ENCODE assay signal across 9 cellular contexts in the genomic region with DNA sequence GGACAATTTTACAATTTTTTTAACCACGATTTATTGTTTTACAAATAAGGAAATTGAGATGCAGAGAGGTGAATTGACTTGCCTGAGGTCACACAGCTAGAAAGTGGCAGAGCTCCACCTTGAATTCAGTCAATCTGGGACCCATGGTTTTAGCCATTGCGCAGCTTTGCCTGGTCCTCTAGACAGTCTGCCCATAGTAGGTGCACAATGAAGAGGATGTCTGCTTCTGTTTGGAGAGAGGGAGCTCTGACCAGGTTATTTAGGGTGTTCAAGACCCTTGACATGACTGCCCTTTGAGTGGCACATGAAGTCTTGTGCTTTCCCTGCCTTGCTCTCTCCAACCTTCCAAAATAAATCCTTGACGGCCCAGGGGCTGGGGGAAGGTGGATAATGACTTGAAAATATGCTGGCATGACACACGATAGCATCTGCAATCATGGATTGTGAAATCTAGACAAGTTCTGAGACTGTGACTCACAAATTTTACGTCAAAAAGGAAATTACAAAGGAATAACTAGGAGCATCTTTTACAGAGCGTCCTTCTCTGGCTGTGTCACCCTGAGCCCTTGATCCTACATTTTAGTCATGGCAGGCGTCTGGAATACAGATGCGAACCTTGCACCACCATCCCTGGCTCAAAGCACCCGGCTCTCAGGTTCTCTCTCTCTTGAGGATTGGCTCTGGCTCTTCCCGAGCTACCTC. TPM values are rescaled to one million over a fixed set of nuclear protein-coding genes. Genes with fewer than 3 reads are reported as not detected.
DNase-seq lines count a peak whose midpoint lies in the region; ATAC-seq, FAIRE-seq and TF ChIP-seq lines count a peak whose summit lies in the region.
"Had no signal": no experiment of that assay in that cellular context is flagged by ENCODE, and none has a peak within 500 bp of the region (broad histone marks: within the 10 kb centered on the region; RNA-seq: fewer than 3 reads in every experiment).

No MANE protein-coding gene starts in this region.

- intact Hi-C loops in left ventricle myocardium superior (cut with micrococcal nuclease): no loop called here
- intact Hi-C loops in activated CD8-positive, alpha-beta T cell treated with anti-CD3 and anti-CD28 coated beads for 36 hours (cut with micrococcal nuclease): no loop called here

- no peak overlapping the region for H3K4me3 ChIP-seq in astrocyte of the spinal cord (ENCODE audit: low read depth, low read length)

- no peak overlapping the region for H3K4me3 Mint-ChIP-seq in mesothelial cell of epicardium
- no peak overlapping the region for H3K4me3 Mint-ChIP-seq in activated CD8-positive, alpha-beta T cell treated with anti-CD3 and anti-CD28 coated beads for 36 hours

- H3K27me3 Mint-ChIP-seq in mesothelial cell of epicardium (ENCODE audit: low read depth): no peaks in the 10 kb centered on the region
- H3K27me3 Mint-ChIP-seq in activated CD8-positive, alpha-beta T cell treated with anti-CD3 and anti-CD28 coated beads for 36 hours: no peaks in the 10 kb centered on the region

- no peaks in the 10 kb centered on the region for H3K36me3 Mint-ChIP-seq in mesothelial cell of epicardium
- H3K36me3 Mint-ChIP-seq in activated CD8-positive, alpha-beta T cell treated with anti-CD3 and anti-CD28 coated beads for 36 hours (ENCODE audit: low read depth): no peaks in the 10 kb centered on the region

- in situ Hi-C loops in ACHN (cut with HindIII; ENCODE audit: low pct_ligation_motif_present, low pct_unique_long_range_greater_than_20kb, low sequenced_read_pairs) (no loop called here), astrocyte of the spinal cord (cut with HindIII; ENCODE audit: low sequenced_read_pairs) (no loop called here)

- TF ChIP-seq CTCF in astrocyte of the spinal cord (IDR thresholded peaks at IDR 0.05; ENCODE audit: low read depth, low read length) (no peak), mesothelial cell of epicardium (IDR thresholded peaks at IDR 0.05; ENCODE audit: unreplicated experiment) (no peak)
- no peak for TF ChIP-seq CTCF in activated CD8-positive, alpha-beta T cell treated with anti-CD3 and anti-CD28 coated beads for 36 hours (IDR thresholded peaks at IDR 0.05)

- POLR2A ChIA-PET in activated CD8-positive, alpha-beta T cell treated with anti-CD3 and anti-CD28 coated beads for 36 hours (lab: Charles Lee): interaction anchor here (0.7 to 1.0 kb wide), 2 partner anchors 10 to 26 kb away, joined by 3 read pairs; no protein-coding TSS in a partner anchor

- no peaks in the 10 kb centered on the region for H3K9me3 Mint-ChIP-seq in mesothelial cell of epicardium
- H3K9me3 Mint-ChIP-seq in activated CD8-positive, alpha-beta T cell treated with anti-CD3 and anti-CD28 coated beads for 36 hours: no peaks in the 10 kb centered on the region

- peaks cover 27% of the 10 kb centered on the region for H3K4me1 Mint-ChIP-seq in mesothelial cell of epicardium
- peaks cover 30% of the 10 kb centered on the region for H3K4me1 Mint-ChIP-seq in activated CD8-positive, alpha-beta T cell treated with anti-CD3 and anti-CD28 coated beads for 36 hours (ENCODE audit: low read depth)

- DNase-seq in ACHN (peak; percentile 40), HTR-8/SVneo (ENCODE audit: insufficient read length, low spot score) (peak; percentile 84), astrocyte of the spinal cord (ENCODE audit: low read depth, low spot score) (peak; percentile 94), mesothelial cell of epicardium (ENCODE audit: low spot score in 2 of 2, unreplicated experiment in 2 of 2) (no peak), NK-92 (lab: John Stamatoyannopoulos, UW; ENCODE audit: unreplicated experiment) (no peak), left ventricle myocardium superior (no peak)
- DNase-seq in stimulated activated CD4-positive, alpha-beta T cell treated with anti-CD3 and anti-CD28 coated beads, Interleukin-4, amount 100 ng/mL, for 1 hour: no peak
- DNase-seq in activated CD8-positive, alpha-beta T cell treated with anti-CD3 and anti-CD28 coated beads for 36 hours: no peak

- peak overlapping the region; percentile 65 for H3K27ac Mint-ChIP-seq in mesothelial cell of epicardium
- H3K27ac Mint-ChIP-seq in activated CD8-positive, alpha-beta T cell treated with anti-CD3 and anti-CD28 coated beads for 36 hours: no peak overlapping the region

- no peak for ATAC-seq in left ventricle myocardium superior
- ATAC-seq in activated CD8-positive, alpha-beta T cell treated with anti-CD3 and anti-CD28 coated beads for 36 hours: no peak

- CTCF ChIA-PET in activated CD8-positive, alpha-beta T cell treated with anti-CD3 and anti-CD28 coated beads for 36 hours (lab: Charles Lee): interaction anchor here (1.1 to 2.5 kb wide), 5 partner anchors 12 to 52 kb away, joined by 3 to 7 read pairs (median 5); no protein-coding TSS in a partner anchor

- peak; percentile 76 for FAIRE-seq in HTR-8/SVneo (lab: Jason Lieb, UNC)
- FAIRE-seq: endometrium had no signal

RNA-seq across cellular contexts. Expression of a gene that starts 26.2 kb away (rescaled TPM):
- total RNA-seq in mesothelial cell of epicardium: 456 to 487 TPM (median 468 TPM) in 3 replicates
- 82.4 TPM for total RNA-seq in left ventricle myocardium superior
- total RNA-seq in activated CD8-positive, alpha-beta T cell treated with anti-CD3 and anti-CD28 coated beads for 36 hours: 10 to 100 TPM; 70.4 to 74.3 TPM

RNA-seq across cellular contexts. Expression of a gene that starts 54.4 kb away (rescaled TPM):
- total RNA-seq in mesothelial cell of epicardium (4.2 to 5.7 TPM (median 4.8 TPM) in 3 replicates), left ventricle myocardium superior (0.35 TPM)
- total RNA-seq in activated CD8-positive, alpha-beta T cell treated with anti-CD3 and anti-CD28 coated beads for 36 hours: 10 to 100 TPM; 23.7 to 25.3 TPM

Comparison
In these comparisons a context has a peak if more than half of its experiments do, and no peak if none do; other contexts are left out.
1. DNase-seq: peak in ACHN (single experiment), HTR-8/SVneo (single experiment) and astrocyte of the spinal cord (single experiment); none in mesothelial cell of epicardium (0 of 2), NK-92 (single experiment), left ventricle myocardium superior (single experiment), stimulated activated CD4-positive, alpha-beta T cell treated with anti-CD3 and anti-CD28 coated beads, Interleukin-4, amount 100 ng/mL, for 1 hour (single experiment) and activated CD8-positive, alpha-beta T cell treated with anti-CD3 and anti-CD28 coated beads for 36 hours (single experiment).